ENCODE assay signal across 8 cellular contexts in genomic region chr19:42242071-42242511, GRCh38. TPM values are rescaled to one million over a fixed set of nuclear protein-coding genes. Genes with fewer than 3 reads are reported as not detected.
DNase-seq lines count a peak whose midpoint lies in the region; ATAC-seq and TF ChIP-seq lines count a peak whose summit lies in the region.

No MANE protein-coding gene starts in this region.

- no peaks in the 10 kb centered on the region; the same call in 1 of the 2 replicates for H4K20me1 ChIP-seq in PC-9 (ENCODE audit: insufficient read depth)
- H4K20me1 ChIP-seq in neural cell (ENCODE audit: insufficient read depth) = no peaks in the 10 kb centered on the region

- DNase-seq in heart left ventricle = peak in 1 of 5 donors; percentile 50
- DNase-seq in cardiac septum (ENCODE audit: low spot score) = no peak
- no peak for DNase-seq in PC-9
- no peak for DNase-seq in endodermal cell
- DNase-seq in NOMO-1 treated with dmso at 0.1 percent for 144 hours (lab: John Stamatoyannopoulos, UW; ENCODE audit: unreplicated experiment) = no peak
- no peak for DNase-seq in 8988T

- H3K4me1 Mint-ChIP-seq in endodermal cell = peaks cover 18% of the 10 kb centered on the region

- H3K27me3 ChIP-seq in heart left ventricle (no peaks in the 10 kb centered on the region), PC-9 (ENCODE audit: insufficient read depth, low read depth) (no peaks in the 10 kb centered on the region), endodermal cell (ENCODE audit: control insufficient read depth, insufficient read depth, low read length, poor library complexity, severe bottlenecking) (no peaks in the 10 kb centered on the region), neural cell (ENCODE audit: insufficient read depth, low read depth, low read length) (no peaks in the 10 kb centered on the region)

- H3K4me3 Mint-ChIP-seq in endodermal cell = peak overlapping the region; percentile 85

- intact Hi-C loops in heart left ventricle (cut with DNase I) (loop anchor here in 4 of 10 donors (1.0 to 10.0 kb wide), 5 partner anchors 22 to 183 kb away; partner anchors contain the start of genes LIPE (in 2 of the 4) and ZNF526 (in 1 of the 4)), cardiac septum (cut with DNase I) (loop anchor here (2.0 to 10.0 kb wide), 2 partner anchors 23 to 183 kb away; partner anchors contain the start of gene LIPE), PC-9 (cut with micrococcal nuclease; ENCODE audit: unreplicated experiment) (loop anchor here (1.0 to 5.0 kb wide), 6 partner anchors 22 to 190 kb away; partner anchors contain the start of genes PAFAH1B3, PRR19 and ZNF526)

- POLR2A ChIA-PET in PC-9 (lab: Charles Lee; ENCODE audit: unreplicated experiment) = interaction anchor here (0.7 to 1.0 kb wide), 3 partner anchors 28 to 178 kb away, joined by 3 to 7 read pairs (median 4); no protein-coding TSS in a partner anchor

- H3K9me3 ChIP-seq in heart left ventricle (no peaks in the 10 kb centered on the region), PC-9 (ENCODE audit: insufficient read depth, low read depth) (no peaks in the 10 kb centered on the region), endodermal cell (ENCODE audit: control insufficient read depth, low read length) (no peaks in the 10 kb centered on the region), neural cell (ENCODE audit: low read length) (no peaks in the 10 kb centered on the region)

- H3K27me3 Mint-ChIP-seq in endodermal cell (ENCODE audit: insufficient read depth) = no peaks in the 10 kb centered on the region

- peaks cover 18% of the 10 kb centered on the region for H3K36me3 Mint-ChIP-seq in endodermal cell (ENCODE audit: low read depth)

- no peak for TF ChIP-seq POLR2A in heart left ventricle (IDR thresholded peaks at IDR 0.05)

- peak overlapping the region; percentile 58 to 99 (median 91) for H3K27ac ChIP-seq in heart left ventricle
- H3K27ac ChIP-seq in PC-9 = no peak overlapping the region; the same call in 1 of the 2 replicates
- no peak overlapping the region for H3K27ac ChIP-seq in endodermal cell (ENCODE audit: low read depth, low read length)
- peak overlapping the region; percentile 69 for H3K27ac ChIP-seq in neural cell (ENCODE audit: low read length)

- peak overlapping the region; percentile 67 for H3K9ac ChIP-seq in endodermal cell (ENCODE audit: extremely low read depth, low read length, poor library complexity, severe bottlenecking)
- peak overlapping the region; percentile 88 for H3K9ac ChIP-seq in neural cell (ENCODE audit: low read length)

- H3K4me3 ChIP-seq in heart left ventricle (peak overlapping the region; percentile 69 to 94 (median 84)), PC-9 (peak overlapping the region; percentile 88), endodermal cell (ENCODE audit: low read length) (peak overlapping the region; percentile 98), neural cell (ENCODE audit: low read length) (peak overlapping the region; percentile 93)

- peak overlapping the region; percentile 85 for H3K27ac Mint-ChIP-seq in endodermal cell

- H2AFZ ChIP-seq in PC-9 (peak overlapping the region; percentile 68), neural cell (ENCODE audit: low read depth, low read length) (no peak overlapping the region)

- no peak for TF ChIP-seq CTCF in heart left ventricle (IDR thresholded peaks at IDR 0.05)
- TF ChIP-seq CTCF in PC-9 (conservative IDR thresholded peaks at IDR 0.05) = no peak
- no peak for TF ChIP-seq CTCF in endodermal cell (conservative IDR thresholded peaks at IDR 0.05)
- no peak for TF ChIP-seq CTCF in neural cell (IDR thresholded peaks at IDR 0.05; ENCODE audit: poor library complexity, severe bottlenecking)

- H3K9me3 Mint-ChIP-seq in endodermal cell = no peaks in the 10 kb centered on the region

- peaks cover 16% of the 10 kb centered on the region for H3F3A ChIP-seq in PC-9 (ENCODE audit: insufficient read depth, low read depth)
- H3F3A ChIP-seq in neural cell (ENCODE audit: insufficient read depth, low read length, poor library complexity, severe bottlenecking) = no peaks in the 10 kb centered on the region

- no peak for TF ChIP-seq EP300 in neural cell (conservative IDR thresholded peaks at IDR 0.05; ENCODE audit: poor library complexity, severe bottlenecking)

- ATAC-seq in heart left ventricle (no peak), HG03460 (IDR thresholded peaks at IDR 0.05; ENCODE audit: unreplicated experiment) (no peak)

- H3K79me2 ChIP-seq in PC-9 (ENCODE audit: low read depth) = peaks cover 42% of the 10 kb centered on the region
- peaks cover 22% of the 10 kb centered on the region for H3K79me2 ChIP-seq in neural cell (replicated peaks; ENCODE audit: insufficient read depth, low read length)

- 0 to 1% (median 0%) methylated on average over 10 to 49 of the region's 49 CpGs for WGBS in heart left ventricle, 4 donors
- WGBS in endodermal cell (ENCODE audit: insufficient coverage in 1 of 2, insufficient read length in 1 of 2), 2 experiments = 0% methylated on average over 49 of the region's 49 CpGs; no CpG with 5 or more reads in 1 of the 2 experiments

- CTCF ChIA-PET in PC-9 (lab: Charles Lee) = interaction anchor here (0.6 kb wide), 1 partner anchor 155 kb away, joined by 3 read pairs; no protein-coding TSS in a partner anchor

- H3K36me3 ChIP-seq in heart left ventricle (peaks cover 0 to 31% (median 11%) of the 10 kb centered on the region in 9 donors), PC-9 (ENCODE audit: low read depth) (no peaks in the 10 kb centered on the region), endodermal cell (ENCODE audit: control insufficient read depth, insufficient read depth, low read length) (peaks cover 17% of the 10 kb centered on the region), neural cell (ENCODE audit: insufficient read depth, low read length) (no peaks in the 10 kb centered on the region)

- peak; percentile 5 for TF ChIP-seq RAD21 in neural cell (conservative IDR thresholded peaks at IDR 0.05)

- no TSS peak for BruUV-seq in PC-9 (replicated peaks; lab: Mats Ljungman, UMichigan)

- no peaks in the 10 kb centered on the region for H3K9me2 ChIP-seq in PC-9 (ENCODE audit: insufficient read depth)
- H3K9me2 ChIP-seq in neural cell (ENCODE audit: insufficient read depth, low read length) = no peaks in the 10 kb centered on the region

- H3K4me1 ChIP-seq in heart left ventricle (peaks cover 15 to 61% (median 50%) of the 10 kb centered on the region in 12 donors), PC-9 (replicated peaks; ENCODE audit: insufficient read depth) (peaks cover 17% of the 10 kb centered on the region), endodermal cell (ENCODE audit: control insufficient read depth, insufficient read depth, low read length) (no peaks in the 10 kb centered on the region)

- peak overlapping the region; percentile 100 for H3K4me2 ChIP-seq in PC-9
- H3K4me2 ChIP-seq in neural cell (ENCODE audit: low read length) = peak overlapping the region; percentile 56

RNA-seq across cellular contexts. Expression of gene GSK3A, which starts 0.3 kb away (rescaled TPM):
- total RNA-seq in heart left ventricle = 10 to 100 TPM; 22.5 to 46.9 (median 36.8) TPM
- polyA plus RNA-seq in heart left ventricle = 10 to 100 TPM; 51.6 to 76.5 TPM
- total RNA-seq in cardiac septum = 39.6 TPM
- 37.4 and 44.6 TPM in 2 replicates for total RNA-seq in PC-9 (2021)
- 10 to 100 TPM; 52.6 to 55.1 TPM for total RNA-seq in endodermal cell
- polyA plus RNA-seq in endodermal cell (2013, experiment 1 of 2) = 59.5 TPM
- 52.7 TPM for polyA plus RNA-seq in endodermal cell (2013, experiment 2 of 2)
- polyA plus RNA-seq in neural cell = 25.2 and 25.8 TPM in 2 replicates
- polyA minus RNA-seq in neural cell = 31.5 and 32.4 TPM in 2 replicates

RNA-seq across cellular contexts. Expression of gene ERF, which starts 12.8 kb away (rescaled TPM):
- total RNA-seq in heart left ventricle (10 to 100 TPM; 26.1 to 49.7 (median 35.5) TPM), cardiac septum (37.4 TPM), PC-9 (2021) (57.4 and 79.1 TPM in 2 replicates), endodermal cell (100 to 1,000 TPM; 106 to 138 TPM)
- polyA plus RNA-seq in heart left ventricle (10 to 100 TPM; 31.9 to 45.4 TPM), neural cell (3.8 and 6.7 TPM in 2 replicates)
- polyA plus RNA-seq in endodermal cell (2013, experiment 1 of 2) = 70.5 TPM
- 59.5 TPM for polyA plus RNA-seq in endodermal cell (2013, experiment 2 of 2)
- 5.3 and 6.6 TPM in 2 replicates for polyA minus RNA-seq in neural cell

RNA-seq across cellular contexts. Expression of gene ZNF526, which starts 22.0 kb away (rescaled TPM):
- 1 to 10 TPM; 3.9 to 7.2 (median 5.8) TPM for total RNA-seq in heart left ventricle
- 1 to 10 TPM; 3.3 to 5.4 TPM for polyA plus RNA-seq in heart left ventricle
- 4.1 TPM for total RNA-seq in cardiac septum
- 13.4 and 13.9 TPM in 2 replicates for total RNA-seq in PC-9 (2021)
- total RNA-seq in endodermal cell = 10 to 100 TPM; 15.7 to 16.0 TPM
- polyA plus RNA-seq in endodermal cell (2013, experiment 1 of 2) = 9.6 TPM
- 9.5 TPM for polyA plus RNA-seq in endodermal cell (2013, experiment 2 of 2)
- polyA plus RNA-seq in neural cell = 2.1 TPM in 2 replicates
- 7.6 and 10.0 TPM in 2 replicates for polyA minus RNA-seq in neural cell

RNA-seq across cellular contexts. Expression of gene DEDD2, which starts 24.6 kb away (rescaled TPM):
- total RNA-seq in heart left ventricle (10 to 100 TPM; 11.1 to 24.1 (median 17.2) TPM), cardiac septum (10.2 TPM), PC-9 (2021) (45.6 and 49.6 TPM in 2 replicates), endodermal cell (10 to 100 TPM; 25.8 to 28.0 TPM)
- polyA plus RNA-seq in heart left ventricle (10 to 100 TPM; 12.6 to 18.3 TPM), neural cell (69.9 and 72.8 TPM in 2 replicates)
- polyA plus RNA-seq in endodermal cell (2013, experiment 1 of 2) = 20.5 TPM
- 15.9 TPM for polyA plus RNA-seq in endodermal cell (2013, experiment 2 of 2)
- polyA minus RNA-seq in neural cell = 45.7 and 51.6 TPM in 2 replicates

RNA-seq across cellular contexts. Expression of gene CIC, which starts 27.0 kb away (rescaled TPM):
- total RNA-seq in heart left ventricle (10 to 100 TPM; 25.5 to 54.8 (median 35.8) TPM), cardiac septum (51.3 TPM), PC-9 (2021) (58.1 and 60.7 TPM in 2 replicates), endodermal cell (10 to 100 TPM; 48.6 to 57.6 TPM)
- polyA plus RNA-seq in heart left ventricle (10 to 100 TPM; 27.1 to 27.5 TPM), neural cell (10.8 and 23.1 TPM in 2 replicates)
- polyA plus RNA-seq in endodermal cell (2013, experiment 1 of 2) = 55.5 TPM
- polyA plus RNA-seq in endodermal cell (2013, experiment 2 of 2) = 51.2 TPM
- polyA minus RNA-seq in neural cell = 29.0 and 31.0 TPM in 2 replicates

Comparison
In these comparisons a context has a peak if more than half of its experiments do, and no peak if none do; other contexts are left out.
1. H3K27ac ChIP-seq: peak in heart left ventricle (12 of 12) and neural cell (single experiment); none in PC-9 (single experiment) and endodermal cell (single experiment).
2. Peak in every context shown above with its lines, with median percentiles within 50 percentile points of each other: H3K4me3 ChIP-seq.